In the genomic region with DNA sequence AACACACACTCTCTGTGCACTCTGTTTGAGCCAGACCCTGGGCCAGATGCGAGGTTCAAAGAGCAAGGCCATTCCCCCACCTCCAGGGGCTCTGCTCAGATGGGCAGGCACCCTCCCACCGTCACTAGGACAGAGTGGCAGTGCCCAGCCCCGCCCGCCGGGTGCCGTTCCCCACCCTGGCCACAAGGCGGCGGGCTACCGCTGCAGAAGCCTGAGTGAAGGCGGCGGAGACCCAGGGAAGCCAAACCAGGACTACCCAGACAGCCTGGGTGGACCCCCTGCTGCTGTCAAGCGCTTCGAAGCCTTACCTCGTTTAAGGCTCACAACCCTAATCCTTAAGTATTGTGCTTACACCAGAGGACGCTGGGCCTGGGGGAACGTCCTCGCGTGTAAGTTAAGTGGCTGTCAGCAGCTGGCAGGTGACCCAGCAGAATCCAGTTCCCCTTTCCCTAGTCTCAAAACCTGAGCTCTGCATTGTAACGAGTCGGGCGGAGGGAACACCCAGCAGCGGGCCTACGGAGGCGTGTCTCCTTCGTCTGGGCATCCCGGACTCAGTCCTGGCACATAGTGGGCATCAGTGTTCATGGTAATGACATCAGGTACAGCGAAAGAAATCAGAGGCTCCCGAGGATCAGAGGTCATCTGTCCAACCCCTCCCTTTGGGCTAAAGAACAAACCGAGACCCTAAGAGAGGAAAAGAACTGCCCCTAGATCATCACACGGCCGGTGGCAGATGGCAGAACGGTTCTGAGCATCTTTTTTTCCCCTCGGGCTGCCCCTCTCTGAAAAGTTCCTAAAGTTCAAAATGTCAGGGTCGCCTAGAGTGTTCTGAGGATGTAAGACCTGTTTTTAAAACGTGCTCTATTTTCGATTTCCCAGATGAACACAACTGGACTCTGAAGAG, we compare ENCODE assay signal across 8 cellular contexts. TPM values are rescaled to one million over a fixed set of nuclear protein-coding genes. Genes with fewer than 3 reads are reported as not detected.
DNase-seq lines count a peak whose midpoint lies in the region; ATAC-seq and TF ChIP-seq lines count a peak whose summit lies in the region.

No MANE protein-coding gene starts in this region.

- H3K4me3 ChIP-seq in fibroblast of pulmonary artery (replicated peaks; ENCODE audit: low read depth, low read length): no peak overlapping the region
- H3K4me3 ChIP-seq in suprapubic skin: peak overlapping the region; percentile 66

- TF ChIP-seq CTCF in fibroblast of pulmonary artery (IDR thresholded peaks at IDR 0.05; ENCODE audit: low read length, missing control alignments) (peak; percentile 90), suprapubic skin (IDR thresholded peaks at IDR 0.05) (peak; percentile 91 to 98)

- no peaks in the 10 kb centered on the region for H3K36me3 Mint-ChIP-seq in activated T-helper 17 cell treated with anti-CD3 and anti-CD28 coated beads, Interleukin-2, amount 50 U/mL, for 72 hours (ENCODE audit: low read depth)

- ATAC-seq in GM19438 (IDR thresholded peaks at IDR 0.05; ENCODE audit: low read depth, unreplicated experiment): peak; percentile 38
- peak; percentile 73 for ATAC-seq in activated T-helper 17 cell treated with anti-CD3 and anti-CD28 coated beads, Interleukin-2, amount 50 U/mL, for 72 hours (replicated peaks)

- peak overlapping the region; percentile 43 for H3K27ac Mint-ChIP-seq in activated T-helper 17 cell treated with anti-CD3 and anti-CD28 coated beads, Interleukin-2, amount 50 U/mL, for 72 hours

- H3K4me1 Mint-ChIP-seq in activated T-helper 17 cell treated with anti-CD3 and anti-CD28 coated beads, Interleukin-2, amount 50 U/mL, for 72 hours: no peaks in the 10 kb centered on the region

- no peak for TF ChIP-seq POLR2A in suprapubic skin (IDR thresholded peaks at IDR 0.05)

- 17% methylated on average over 17 of the region's 36 CpGs for WGBS in suprapubic skin

- H3K27me3 ChIP-seq in suprapubic skin: peaks cover 5% of the 10 kb centered on the region

- H3K9me3 ChIP-seq in suprapubic skin: no peaks in the 10 kb centered on the region

- DNase-seq in C1 segment of cervical spinal cord (lab: John Stamatoyannopoulos, UW): peak in 11 of 14 donors; percentile 19 to 75 (median 52)
- DNase-seq in Kasumi-1 (lab: John Stamatoyannopoulos, UW): peak; percentile 73 to 79
- peak; percentile 41 for DNase-seq in RPMI7951 (ENCODE audit: low read depth)
- peak; percentile 59 for DNase-seq in fibroblast of pulmonary artery (ENCODE audit: low read depth)
- DNase-seq in occipital lobe (lab: John Stamatoyannopoulos, UW): peak; percentile 50
- peak in 1 of 2 donors; percentile 86 for DNase-seq in suprapubic skin (ENCODE audit: low spot score in 2 of 2)

- H3K36me3 ChIP-seq in suprapubic skin: no peaks in the 10 kb centered on the region

- H3K4me3 Mint-ChIP-seq in activated T-helper 17 cell treated with anti-CD3 and anti-CD28 coated beads, Interleukin-2, amount 50 U/mL, for 72 hours: peak overlapping the region; percentile 68

- peak overlapping the region; percentile 17 for H3K27ac ChIP-seq in suprapubic skin

- H3K27me3 Mint-ChIP-seq in activated T-helper 17 cell treated with anti-CD3 and anti-CD28 coated beads, Interleukin-2, amount 50 U/mL, for 72 hours: no peaks in the 10 kb centered on the region

- TF ChIP-seq EP300 in suprapubic skin (IDR thresholded peaks at IDR 0.05): no peak

- H3K9me3 Mint-ChIP-seq in activated T-helper 17 cell treated with anti-CD3 and anti-CD28 coated beads, Interleukin-2, amount 50 U/mL, for 72 hours: no peaks in the 10 kb centered on the region

- H3K4me1 ChIP-seq in suprapubic skin: peaks cover 83% of the 10 kb centered on the region

RNA-seq across cellular contexts. Expression of a gene that starts 4.4 kb away (rescaled TPM):
- total RNA-seq in RPMI7951 (2014; rRNA removed; shearing (Covaris generic)): 0.29 and 0.72 TPM in 2 replicates
- 10 to 100 TPM; 54.5 to 55.5 TPM for total RNA-seq in activated T-helper 17 cell treated with anti-CD3 and anti-CD28 coated beads, Interleukin-2, amount 50 U/mL, for 72 hours
- total RNA-seq in occipital lobe (2.0 TPM), suprapubic skin (10 to 100 TPM; 54.4 to 93.6 (median 71.3) TPM)

Comparison
In these comparisons a context has a peak if more than half of its experiments do, and no peak if none do; other contexts are left out.
1. RNA of a gene that starts 4.4 kb away (total RNA-seq): 54.4 to 93.6 TPM in suprapubic skin and 54.5 to 55.5 TPM in activated T-helper 17 cell treated with anti-CD3 and anti-CD28 coated beads, Interleukin-2, amount 50 U/mL, for 72 hours; 2.0 TPM in occipital lobe (single experiment) and 0.29 to 0.72 TPM in RPMI7951; every median in the first group is over 10 times any median in the second.